ENCODE assay signal across 8 cellular contexts in genomic region chr11:120400564-120401364, GRCh38.
DNase-seq lines count a peak whose midpoint lies in the region; ATAC-seq and TF ChIP-seq lines count a peak whose summit lies in the region.

No MANE protein-coding gene starts in this region.

- H3K27me3 ChIP-seq in skeletal muscle tissue (ENCODE audit: control insufficient read depth in 3 of 3, insufficient read depth in 3 of 3, low read length in 3 of 3) = no peaks in the 10 kb centered on the region

- ATAC-seq in HG03378 (IDR thresholded peaks at IDR 0.05; ENCODE audit: unreplicated experiment) = no peak
- no peak for ATAC-seq in T-cell (replicated peaks in 1 of 4)
- ATAC-seq in GM18517 (IDR thresholded peaks at IDR 0.05; ENCODE audit: unreplicated experiment) = no peak
- no peak for ATAC-seq in HG03139 (IDR thresholded peaks at IDR 0.05; ENCODE audit: unreplicated experiment)

- no peaks in the 10 kb centered on the region for H3K9me3 Mint-ChIP-seq in T-cell

- no peak overlapping the region for H3K27ac ChIP-seq in RWPE1
- peak overlapping the region; percentile 91 for H3K27ac ChIP-seq in skeletal muscle tissue (ENCODE audit: low read depth, low read length)

- CTCF ChIA-PET in RWPE1 (lab: Yijun Ruan, JAX) = interaction anchor here (0.5 to 1.4 kb wide), 4 partner anchors 9 to 31 kb away, joined by 3 to 7 read pairs (median 3); no protein-coding TSS in a partner anchor
- CTCF ChIA-PET in T-cell (lab: Charles Lee) = no interaction called here

- H3K4me1 ChIP-seq in skeletal muscle tissue (ENCODE audit: control insufficient read depth in 3 of 3, insufficient read depth in 3 of 3, low read length in 3 of 3) = peaks cover 9 to 24% (median 18%) of the 10 kb centered on the region in 3 donors

- no peak for TF ChIP-seq CTCF in RWPE1 (conservative IDR thresholded peaks at IDR 0.05; ENCODE audit: low read depth)

- H3K9ac ChIP-seq in skeletal muscle tissue (ENCODE audit: low read depth in 1 of 3, low read length in 3 of 3) = peak overlapping the region; percentile 73 to 88 (median 77)

- no peak overlapping the region for H3K27ac Mint-ChIP-seq in T-cell

- no peak overlapping the region for H3K4me3 Mint-ChIP-seq in T-cell

- POLR2A ChIA-PET in RWPE1 (lab: Yijun Ruan, JAX; ENCODE audit: low non-redundant PET) = no interaction called here
- POLR2A ChIA-PET in T-cell (lab: Charles Lee) = no interaction called here

- DNase-seq in H4 (ENCODE audit: low spot score) (peak; percentile 94), RWPE1 (ENCODE audit: low spot score) (peak; percentile 84), foreskin melanocyte (peak; percentile 88), T-cell (no peak)

- H3K4me3 ChIP-seq in skeletal muscle tissue (ENCODE audit: low read length in 3 of 3) = peak overlapping the region; percentile 58 to 72 (median 59)

- peaks cover 0 to 2% (median 0%) of the 10 kb centered on the region in 3 donors for H3K4me1 Mint-ChIP-seq in T-cell

- H3K27me3 Mint-ChIP-seq in T-cell = peaks cover 6 to 7% of the 10 kb centered on the region in 2 donors

- no peaks in the 10 kb centered on the region for H3K36me3 Mint-ChIP-seq in T-cell

- no peaks in the 10 kb centered on the region for H3K9me3 ChIP-seq in skeletal muscle tissue (ENCODE audit: control insufficient read depth in 3 of 3, low read length in 3 of 3)

- H3K36me3 ChIP-seq in skeletal muscle tissue (ENCODE audit: control insufficient read depth in 3 of 3, insufficient read depth in 3 of 3, low read length in 3 of 3) = no peaks in the 10 kb centered on the region

Comparison
In these comparisons a context has a peak if more than half of its experiments do, and no peak if none do; other contexts are left out.
1. DNase-seq: peak in H4 (single experiment), RWPE1 (single experiment) and foreskin melanocyte (single experiment); none in T-cell (0 of 34).